ENCODE assay signal across 1 cellular context in the genomic region with DNA sequence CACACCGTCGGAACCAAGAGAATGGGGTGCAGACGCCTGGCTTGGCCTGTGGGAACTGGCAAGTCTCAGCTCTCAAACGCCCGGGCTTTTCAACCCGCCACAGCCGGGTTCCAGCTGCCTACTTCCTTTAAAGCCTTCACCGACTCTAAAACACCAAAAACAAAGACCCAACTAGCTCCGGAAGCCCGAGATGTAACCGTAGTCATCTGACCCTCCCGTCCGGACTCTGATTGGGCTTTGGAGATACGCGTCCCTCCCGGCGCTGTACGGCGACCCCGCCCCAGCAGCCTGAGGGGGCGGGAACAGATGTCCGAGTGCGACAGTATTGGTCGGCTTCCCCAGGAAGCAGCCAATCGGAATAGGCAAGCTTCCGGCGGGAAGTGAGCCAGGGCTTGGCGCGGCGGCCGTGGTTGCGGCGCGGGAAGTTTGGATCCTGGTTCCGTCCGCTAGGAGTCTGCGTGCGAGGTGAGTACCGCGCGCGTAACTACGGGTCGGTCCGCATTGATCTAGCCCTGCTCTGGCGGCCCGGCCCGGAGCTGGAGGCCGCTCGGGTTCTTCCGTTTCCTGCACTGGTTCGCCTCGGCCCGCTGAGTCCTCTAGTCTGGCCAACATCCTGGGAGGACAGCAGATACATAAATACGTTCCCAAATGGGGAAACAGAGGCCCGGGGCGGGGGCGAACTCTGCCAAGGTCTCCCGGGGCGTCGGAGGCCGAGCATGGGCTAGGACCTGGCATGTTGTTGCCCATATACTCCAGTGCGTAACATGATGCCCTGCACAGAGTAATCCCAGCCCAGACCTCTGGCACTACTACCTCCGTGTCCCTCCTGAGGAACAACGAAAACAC.
TF ChIP-seq lines count a peak whose summit lies in the region.

A gene (plus strand): TSS at position 371 of the 846 bp plus-strand sequence. CDS start 30,047 bp downstream, outside the sequence.

TF ChIP-seq in H1, 55 proteins besides CTCF, POLR2A, EP300 and RAD21:
- TF ChIP-seq BACH1 (IDR thresholded peaks at IDR 0.05; ENCODE audit: low read length) (no peak), MAFK (IDR thresholded peaks at IDR 0.05; ENCODE audit: low read depth, low read length) (no peak), SIN3A (conservative IDR thresholded peaks at IDR 0.05 in 1 of 2, IDR thresholded peaks at IDR 0.05 in 1 of 2; ENCODE audit: low read depth in 1 of 2, low read length in 2 of 2) (peak; percentile 55 to 58; a peak in 1 of 4 replicates), RBBP5 (IDR thresholded peaks at IDR 0.05; ENCODE audit: borderline replicate concordance, low read depth, low read length) (peak; percentile 71), NRF1 (IDR thresholded peaks at IDR 0.05; ENCODE audit: low read depth, low read length) (no peak), RXRA (IDR thresholded peaks at IDR 0.05; ENCODE audit: insufficient read depth, low read depth, low read length) (no peak), KDM4A (IDR thresholded peaks at IDR 0.05; ENCODE audit: low read depth, low read length, severe bottlenecking) (peak; percentile 60), POLR2AphosphoS5 (IDR thresholded peaks at IDR 0.05; ENCODE audit: low read depth, low read length) (peak; percentile 82), PHF8 (conservative IDR thresholded peaks at IDR 0.05; ENCODE audit: low read depth, low read length) (peak; percentile 95), JUN (IDR thresholded peaks at IDR 0.05; ENCODE audit: low read depth, low read length) (0 out of 2 replicates have a peak, but pooled peaks have one; percentile 8), FOSL1 (IDR thresholded peaks at IDR 0.05; ENCODE audit: insufficient read depth, low read depth, low read length) (no peak), TAF1 (IDR thresholded peaks at IDR 0.05; ENCODE audit: low read depth, low read length) (peak; percentile 96), TAF7 (optimal IDR thresholded peaks at IDR 0.05; ENCODE audit: borderline replicate concordance, low read depth, low read length) (peak; percentile 65), SP4 (IDR thresholded peaks at IDR 0.05; ENCODE audit: low read length) (peak; percentile 79; the same call in 1 of the 2 replicates), CBX8 (IDR thresholded peaks at IDR 0.05; ENCODE audit: borderline replicate concordance, low read depth, low read length) (no peak), CREB1 (IDR thresholded peaks at IDR 0.05) (peak; percentile 49), TBP (IDR thresholded peaks at IDR 0.05; ENCODE audit: low read depth, low read length) (peak; percentile 91), SAP30 (IDR thresholded peaks at IDR 0.05; ENCODE audit: insufficient read depth, insufficient replicate concordance, low read length) (no peak), ASH2L (IDR thresholded peaks at IDR 0.05; ENCODE audit: low read length) (peak; percentile 83), GTF2F1 (IDR thresholded peaks at IDR 0.05; ENCODE audit: borderline replicate concordance, low read depth, low read length) (peak; percentile 23; the same call in 1 of the 2 replicates), NANOG (IDR thresholded peaks at IDR 0.05; ENCODE audit: insufficient read depth, low read depth, low read length, poor library complexity, severe bottlenecking) (no peak), SP1 (IDR thresholded peaks at IDR 0.05; ENCODE audit: low read depth, low read length) (peak; percentile 82), SP2 (IDR thresholded peaks at IDR 0.05; ENCODE audit: low read length) (peak; percentile 29)
- TF ChIP-seq, protein P1, sequence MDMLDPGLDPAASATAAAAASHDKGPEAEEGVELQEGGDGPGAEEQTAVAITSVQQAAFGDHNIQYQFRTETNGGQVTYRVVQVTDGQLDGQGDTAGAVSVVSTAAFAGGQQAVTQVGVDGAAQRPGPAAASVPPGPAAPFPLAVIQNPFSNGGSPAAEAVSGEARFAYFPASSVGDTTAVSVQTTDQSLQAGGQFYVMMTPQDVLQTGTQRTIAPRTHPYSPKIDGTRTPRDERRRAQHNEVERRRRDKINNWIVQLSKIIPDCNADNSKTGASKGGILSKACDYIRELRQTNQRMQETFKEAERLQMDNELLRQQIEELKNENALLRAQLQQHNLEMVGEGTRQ (IDR thresholded peaks at IDR 0.05; ENCODE audit: low read length): peak; percentile 69; the same call in 1 of the 2 replicates
- TF ChIP-seq, protein P2, sequence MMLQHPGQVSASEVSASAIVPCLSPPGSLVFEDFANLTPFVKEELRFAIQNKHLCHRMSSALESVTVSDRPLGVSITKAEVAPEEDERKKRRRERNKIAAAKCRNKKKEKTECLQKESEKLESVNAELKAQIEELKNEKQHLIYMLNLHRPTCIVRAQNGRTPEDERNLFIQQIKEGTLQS (IDR thresholded peaks at IDR 0.05; ENCODE audit: insufficient read depth, low read depth, low read length): no peak
- TF ChIP-seq, protein P3, sequence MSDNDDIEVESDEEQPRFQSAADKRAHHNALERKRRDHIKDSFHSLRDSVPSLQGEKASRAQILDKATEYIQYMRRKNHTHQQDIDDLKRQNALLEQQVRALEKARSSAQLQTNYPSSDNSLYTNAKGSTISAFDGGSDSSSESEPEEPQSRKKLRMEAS (IDR thresholded peaks at IDR 0.05): peak; percentile 89
- TF ChIP-seq, protein P4, sequence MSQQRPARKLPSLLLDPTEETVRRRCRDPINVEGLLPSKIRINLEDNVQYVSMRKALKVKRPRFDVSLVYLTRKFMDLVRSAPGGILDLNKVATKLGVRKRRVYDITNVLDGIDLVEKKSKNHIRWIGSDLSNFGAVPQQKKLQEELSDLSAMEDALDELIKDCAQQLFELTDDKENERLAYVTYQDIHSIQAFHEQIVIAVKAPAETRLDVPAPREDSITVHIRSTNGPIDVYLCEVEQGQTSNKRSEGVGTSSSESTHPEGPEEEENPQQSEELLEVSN (IDR thresholded peaks at IDR 0.05): peak; percentile 96
